1 cellular context compared by ENCODE assay signal in genomic region chr9:13360188-13360587, GRCh38.
A peak's percentile ranks its signal among the peaks of the same experiment; 100 is the strongest.
TF ChIP-seq lines count a peak whose summit lies in the region.

No MANE protein-coding gene starts in this region.

TF ChIP-seq in SK-N-SH, 30 proteins besides CTCF, POLR2A, EP300 and RAD21:
- TF ChIP-seq, protein P1, sequence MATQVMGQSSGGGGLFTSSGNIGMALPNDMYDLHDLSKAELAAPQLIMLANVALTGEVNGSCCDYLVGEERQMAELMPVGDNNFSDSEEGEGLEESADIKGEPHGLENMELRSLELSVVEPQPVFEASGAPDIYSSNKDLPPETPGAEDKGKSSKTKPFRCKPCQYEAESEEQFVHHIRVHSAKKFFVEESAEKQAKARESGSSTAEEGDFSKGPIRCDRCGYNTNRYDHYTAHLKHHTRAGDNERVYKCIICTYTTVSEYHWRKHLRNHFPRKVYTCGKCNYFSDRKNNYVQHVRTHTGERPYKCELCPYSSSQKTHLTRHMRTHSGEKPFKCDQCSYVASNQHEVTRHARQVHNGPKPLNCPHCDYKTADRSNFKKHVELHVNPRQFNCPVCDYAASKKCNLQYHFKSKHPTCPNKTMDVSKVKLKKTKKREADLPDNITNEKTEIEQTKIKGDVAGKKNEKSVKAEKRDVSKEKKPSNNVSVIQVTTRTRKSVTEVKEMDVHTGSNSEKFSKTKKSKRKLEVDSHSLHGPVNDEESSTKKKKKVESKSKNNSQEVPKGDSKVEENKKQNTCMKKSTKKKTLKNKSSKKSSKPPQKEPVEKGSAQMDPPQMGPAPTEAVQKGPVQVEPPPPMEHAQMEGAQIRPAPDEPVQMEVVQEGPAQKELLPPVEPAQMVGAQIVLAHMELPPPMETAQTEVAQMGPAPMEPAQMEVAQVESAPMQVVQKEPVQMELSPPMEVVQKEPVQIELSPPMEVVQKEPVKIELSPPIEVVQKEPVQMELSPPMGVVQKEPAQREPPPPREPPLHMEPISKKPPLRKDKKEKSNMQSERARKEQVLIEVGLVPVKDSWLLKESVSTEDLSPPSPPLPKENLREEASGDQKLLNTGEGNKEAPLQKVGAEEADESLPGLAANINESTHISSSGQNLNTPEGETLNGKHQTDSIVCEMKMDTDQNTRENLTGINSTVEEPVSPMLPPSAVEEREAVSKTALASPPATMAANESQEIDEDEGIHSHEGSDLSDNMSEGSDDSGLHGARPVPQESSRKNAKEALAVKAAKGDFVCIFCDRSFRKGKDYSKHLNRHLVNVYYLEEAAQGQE (IDR thresholded peaks at IDR 0.05; ENCODE audit: low read depth, low read length), result no peak
- TF ChIP-seq SIN3A (IDR thresholded peaks at IDR 0.05; ENCODE audit: borderline replicate concordance, low read depth, low read length), result no peak
- TF ChIP-seq ELF1 (IDR thresholded peaks at IDR 0.05), result no peak
- TF ChIP-seq RFX5 (IDR thresholded peaks at IDR 0.05; ENCODE audit: low read length), result no peak
- TF ChIP-seq GATA2 (CRISPR knock-in tag; IDR thresholded peaks at IDR 0.05), result peak; percentile 26; the same call in 1 of the 2 replicates
